ENCODE assay signal across 29 cellular contexts in the genomic region with DNA sequence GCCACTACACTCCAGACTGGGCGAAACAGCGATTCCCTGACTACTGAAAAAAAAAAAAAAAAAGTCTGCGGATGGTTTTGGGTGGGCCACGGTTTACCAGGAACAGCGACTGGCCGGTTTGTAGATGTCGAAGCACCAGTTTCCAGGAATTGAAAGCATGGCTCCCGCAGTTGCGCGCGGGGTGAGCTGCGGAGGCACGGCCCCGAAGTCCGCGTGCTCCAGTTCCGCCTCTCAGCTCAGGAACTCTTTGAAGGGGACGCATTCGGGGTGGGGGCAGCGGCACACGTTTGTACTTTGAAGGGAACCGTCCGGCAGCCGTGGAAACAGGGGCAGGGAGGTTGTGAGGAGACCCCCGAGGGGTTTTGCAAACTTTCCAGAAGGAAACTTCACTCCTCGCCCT. TPM values are rescaled to one million over a fixed set of nuclear protein-coding genes. Genes with fewer than 3 reads are reported as not detected.
"Had no signal": no experiment of that assay in that cellular context is flagged by ENCODE, and none has a peak within 500 bp of the region (broad histone marks: within the 10 kb centered on the region; RNA-seq: fewer than 3 reads in every experiment).

No MANE protein-coding gene starts in this region.

- H3K27me3 ChIP-seq: ascending aorta, cardiac muscle cell, colonic mucosa had no signal

- FAIRE-seq: endometrium, endothelial cell of umbilical vein had no signal

- H3K4me3 ChIP-seq: ascending aorta, breast epithelium, cardiac muscle cell, colonic mucosa, esophagus squamous epithelium, heart left ventricle had no signal

- ATAC-seq: activated naive CD4-positive, alpha-beta T cell treated with anti-CD3 and anti-CD28 coated beads, Interleukin-2, amount 50 U/mL, for 72 hours; activated T-cell treated with anti-CD3 and anti-CD28 coated beads, Interleukin-2, amount 50 U/mL, for 72 hours; T-helper 17 cell had no signal

- H3K27ac ChIP-seq: ascending aorta, breast epithelium, cardiac muscle cell, colonic mucosa, epithelial cell of prostate, esophagus squamous epithelium, heart left ventricle had no signal

- DNase-seq: activated CD4-positive, alpha-beta memory T cell treated with anti-CD3 and anti-CD28 coated beads, Interleukin-2, amount 10 ng/mL, durations not matched to agents 7 days and 5 days; activated CD4-positive, alpha-beta T cell treated with anti-CD3 and anti-CD28 coated beads for 1 hour; activated CD4-positive, alpha-beta T cell treated with anti-CD3 and anti-CD28 coated beads for 4 hours; activated CD4-positive, alpha-beta T cell treated with anti-CD3 and anti-CD28 coated beads, Interleukin-2, amount 10 ng/mL, durations not matched to agents 7 days and 5 days; activated CD4-positive, alpha-beta T cell treated with anti-CD3 and anti-CD28 coated beads, Interleukin-2, amount 50 U/mL, for 4 hours; activated CD8-positive, alpha-beta memory T cell treated with anti-CD3 and anti-CD28 coated beads, Interleukin-2, amount 50 U/mL, for 48 hours; activated gamma-delta T cell; activated naive CD4-positive, alpha-beta T cell; activated naive CD4-positive, alpha-beta T cell treated with anti-CD3 and anti-CD28 coated beads, Interleukin-2, amount 10 ng/mL, durations not matched to agents 7 days and 5 days; activated naive CD8-positive, alpha-beta T cell treated with anti-CD3 and anti-CD28 coated beads, Interleukin-2, amount 10 ng/mL, durations not matched to agents 7 days and 5 days; activated T-cell treated with anti-CD3 and anti-CD28 coated beads for 4 hours; activated T-cell treated with anti-CD3 and anti-CD28 coated beads, Interleukin-2, amount 50 U/mL, for 24 hours; activated T-cell treated with anti-CD3 and anti-CD28 coated beads, Interleukin-2, amount 50 U/mL, for 72 hours; central memory CD4-positive, alpha-beta T cell; cerebellar nuclear complex; colonic mucosa; effector CD8-positive, alpha-beta T cell; esophagus squamous epithelium; foreskin melanocyte; glutamatergic neuron; heart left ventricle; T-helper 17 cell had no signal

- H3K36me3 ChIP-seq: ascending aorta, breast epithelium, cardiac muscle cell, colonic mucosa, esophagus squamous epithelium, heart left ventricle had no signal

- H3K4me1 ChIP-seq: ascending aorta, breast epithelium, colonic mucosa, esophagus squamous epithelium, heart left ventricle had no signal

- H3K9me3 ChIP-seq: ascending aorta, breast epithelium, colonic mucosa, esophagus squamous epithelium, heart left ventricle had no signal

RNA-seq across cellular contexts. Expression of gene PABPC3, which starts 27.1 kb away (rescaled TPM):
- total RNA-seq: ascending aorta, cardiac muscle cell had no signal
- polyA plus RNA-seq: cardiac muscle cell had no signal
